Comparison of ENCODE assay signal across 8 cellular contexts in genomic region chr11:93196816-93197382, GRCh38. TPM values are rescaled to one million over a fixed set of nuclear protein-coding genes. Genes with fewer than 3 reads are reported as not detected.
DNase-seq lines count a peak whose midpoint lies in the region; ATAC-seq and TF ChIP-seq lines count a peak whose summit lies in the region.

No MANE protein-coding gene starts in this region.

- DNase-seq in BJ (ENCODE audit: low read depth) (no peak), SW480 (ENCODE audit: low spot score) (peak; percentile 37), germinal center (ENCODE audit: low spot score) (peak; percentile 8), cerebellum (ENCODE audit: low spot score) (no peak)
- no peak for DNase-seq in effector CD8-positive, alpha-beta T cell (lab: John Stamatoyannopoulos, UW)

- CTCF ChIA-PET in BJ (lab: Yijun Ruan, JAX): interaction anchor here (0.6 to 2.0 kb wide), 5 partner anchors 18 to 921 kb away, joined by 3 to 4 read pairs (median 3); no protein-coding TSS in a partner anchor

- H3K4me1 ChIP-seq in skeletal muscle satellite cell (ENCODE audit: control insufficient read depth, insufficient read depth, low read length): peaks cover 4% of the 10 kb centered on the region

- POLR2A ChIA-PET in BJ (lab: Charles Lee): no interaction called here

- H3K27me3 ChIP-seq in BJ (ENCODE audit: control insufficient read depth, insufficient read depth, low read length) (no peaks in the 10 kb centered on the region), skeletal muscle satellite cell (ENCODE audit: control insufficient read depth, insufficient read depth, low read length) (peaks cover 3% of the 10 kb centered on the region)

- H3K36me3 ChIP-seq in BJ (ENCODE audit: control insufficient read depth, insufficient read depth, low read length) (peaks cover 2% of the 10 kb centered on the region; the same call in 1 of the 2 replicates), skeletal muscle satellite cell (ENCODE audit: insufficient read depth, low read length) (no peaks in the 10 kb centered on the region)

- peak; percentile 47 for TF ChIP-seq CTCF in BJ (IDR thresholded peaks at IDR 0.05; ENCODE audit: insufficient read depth, low read depth, low read length)

- H3K9me3 ChIP-seq in skeletal muscle satellite cell (replicated peaks; ENCODE audit: low read length): no peaks in the 10 kb centered on the region

- peak overlapping the region; percentile 98 for H3K9ac ChIP-seq in skeletal muscle satellite cell (ENCODE audit: low read depth, low read length)

- H3K4me3 ChIP-seq in BJ (ENCODE audit: low read depth, low read length) (peak overlapping the region; percentile 68), skeletal muscle satellite cell (ENCODE audit: low read length) (peak overlapping the region; percentile 79)

- H3K4me2 ChIP-seq in skeletal muscle satellite cell (ENCODE audit: low read length): peak overlapping the region; percentile 97

- ATAC-seq in GM18508 (IDR thresholded peaks at IDR 0.05; ENCODE audit: insufficient read depth, unreplicated experiment) (peak; percentile 22), HG03025 (IDR thresholded peaks at IDR 0.05; ENCODE audit: low FRiP score, unreplicated experiment) (peak; percentile 2)

RNA-seq across cellular contexts. Expression of gene SLC36A4, which starts 0.9 kb away (rescaled TPM):
- 4.6 and 9.6 TPM in 2 replicates for polyA plus RNA-seq in BJ (2011; rRNA removed)
- polyA minus RNA-seq in BJ (2011; rRNA and poly(A)+ RNA removed): 5.2 and 9.8 TPM in 2 replicates
- 12.2 and 15.3 TPM in 2 replicates for total RNA-seq in skeletal muscle satellite cell (2012; rRNA removed)
- 36.9 TPM for total RNA-seq in cerebellum

Comparison
In these comparisons a context has a peak if more than half of its experiments do, and no peak if none do; other contexts are left out.
1. DNase-seq: peak in SW480 (single experiment) and germinal center (single experiment); none in BJ (single experiment), cerebellum (single experiment) and effector CD8-positive, alpha-beta T cell (single experiment).